8 cellular contexts compared by ENCODE assay signal in genomic region chr19:19063183-19064097, GRCh38. TPM values are rescaled to one million over a fixed set of nuclear protein-coding genes. Genes with fewer than 3 reads are reported as not detected.
DNase-seq lines count a peak whose midpoint lies in the region; ATAC-seq and TF ChIP-seq lines count a peak whose summit lies in the region.

A gene with protein sequence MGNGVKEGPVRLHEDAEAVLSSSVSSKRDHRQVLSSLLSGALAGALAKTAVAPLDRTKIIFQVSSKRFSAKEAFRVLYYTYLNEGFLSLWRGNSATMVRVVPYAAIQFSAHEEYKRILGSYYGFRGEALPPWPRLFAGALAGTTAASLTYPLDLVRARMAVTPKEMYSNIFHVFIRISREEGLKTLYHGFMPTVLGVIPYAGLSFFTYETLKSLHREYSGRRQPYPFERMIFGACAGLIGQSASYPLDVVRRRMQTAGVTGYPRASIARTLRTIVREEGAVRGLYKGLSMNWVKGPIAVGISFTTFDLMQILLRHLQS (plus strand): TSS chr19:19063994. CDS start chr19:19096125, 32,131 bp downstream.

- no peaks in the 10 kb centered on the region for H3K27me3 Mint-ChIP-seq in natural killer cell treated with Interleukin-12 subunit alpha and Interleukin-12 subunit beta and Interleukin-15 and Interleukin-18, amount 100 ng/mL, for 72 hours

- H3K9me3 Mint-ChIP-seq in natural killer cell treated with Interleukin-12 subunit alpha and Interleukin-12 subunit beta and Interleukin-15 and Interleukin-18, amount 100 ng/mL, for 72 hours, result no peaks in the 10 kb centered on the region

- H3K36me3 Mint-ChIP-seq in natural killer cell treated with Interleukin-12 subunit alpha and Interleukin-12 subunit beta and Interleukin-15 and Interleukin-18, amount 100 ng/mL, for 72 hours, result no peaks in the 10 kb centered on the region

- H3K27me3 ChIP-seq in H7 (ENCODE audit: control insufficient read depth, insufficient read depth, low read length), result peaks cover 23% of the 10 kb centered on the region

- H3K4me1 Mint-ChIP-seq in natural killer cell treated with Interleukin-12 subunit alpha and Interleukin-12 subunit beta and Interleukin-15 and Interleukin-18, amount 100 ng/mL, for 72 hours (ENCODE audit: low read depth in 2 of 2), result peaks cover 23 to 34% of the 10 kb centered on the region in 2 donors

- DNase-seq in EL, result peak; percentile 100
- DNase-seq in H7, result peak; percentile 100
- DNase-seq in M059J (ENCODE audit: low read depth), result peak; percentile 99
- DNase-seq in SHP77 (lab: John Stamatoyannopoulos, UW), result peak; percentile 99
- DNase-seq in activated effector memory CD4-positive, alpha-beta T cell treated with Interleukin-2 at 50 U/mL for 16 hours, result peak; percentile 99
- DNase-seq in fibroblast of pulmonary artery (ENCODE audit: low read depth), result peak; percentile 100
- peak; percentile 100 for DNase-seq in natural killer cell treated with Interleukin-12 subunit alpha and Interleukin-12 subunit beta and Interleukin-15 and Interleukin-18, amount 100 ng/mL, for 72 hours (ENCODE audit: low spot score)
- peak; percentile 99 for DNase-seq in stimulated activated naive CD8-positive, alpha-beta T cell treated with anti-CD3 and anti-CD28 coated beads, Interleukin-15, Interleukin-2, amounts not matched to agents 100 U/mL and 50 U/mL, for 24 hours

- peak; percentile 97 for ATAC-seq in natural killer cell treated with Interleukin-12 subunit alpha and Interleukin-12 subunit beta and Interleukin-15 and Interleukin-18, amount 100 ng/mL, for 72 hours
- ATAC-seq in stimulated activated naive CD8-positive, alpha-beta T cell treated with anti-CD3 and anti-CD28 coated beads, Interleukin-15, Interleukin-2, amounts not matched to agents 100 U/mL and 50 U/mL, for 24 hours, result peak; percentile 97

- H3K36me3 ChIP-seq in H7 (replicated peaks; ENCODE audit: control insufficient read depth, insufficient read depth, low read length), result no peaks in the 10 kb centered on the region; the same call in 1 of the 2 replicates

- peak within 1 kb of the TSS; percentile 60 to 93 for H3K27ac Mint-ChIP-seq in natural killer cell treated with Interleukin-12 subunit alpha and Interleukin-12 subunit beta and Interleukin-15 and Interleukin-18, amount 100 ng/mL, for 72 hours

- peak within 1 kb of the TSS; percentile 83 for H3K4me3 Mint-ChIP-seq in natural killer cell treated with Interleukin-12 subunit alpha and Interleukin-12 subunit beta and Interleukin-15 and Interleukin-18, amount 100 ng/mL, for 72 hours

- peak within 1 kb of the TSS; percentile 63 for H3K4me3 ChIP-seq in H7 (ENCODE audit: insufficient read depth, low read depth, low read length)
- H3K4me3 ChIP-seq in fibroblast of pulmonary artery (replicated peaks; ENCODE audit: low read depth, low read length), result peak within 1 kb of the TSS; percentile 76

- no peak for TF ChIP-seq CTCF in fibroblast of pulmonary artery (IDR thresholded peaks at IDR 0.05; ENCODE audit: low read length, missing control alignments)

RNA-seq across cellular contexts. Expression of the gene that starts here (rescaled TPM):
- total RNA-seq in H7 (2014; rRNA removed; shearing (Covaris generic)), result 4.8 and 8.0 TPM in 2 replicates
- total RNA-seq in M059J (2014; rRNA removed; shearing (Covaris generic)), result 8.4 and 10.3 TPM in 2 replicates
- 10 to 100 TPM; 18.3 to 22.8 TPM for total RNA-seq in natural killer cell treated with Interleukin-12 subunit alpha and Interleukin-12 subunit beta and Interleukin-15 and Interleukin-18, amount 100 ng/mL, for 72 hours

Comparison
In these comparisons a context has a peak if more than half of its experiments do, and no peak if none do; other contexts are left out.
1. Peak in every context shown above with its lines: DNase-seq, ATAC-seq and H3K4me3 ChIP-seq.